In the genomic region with DNA sequence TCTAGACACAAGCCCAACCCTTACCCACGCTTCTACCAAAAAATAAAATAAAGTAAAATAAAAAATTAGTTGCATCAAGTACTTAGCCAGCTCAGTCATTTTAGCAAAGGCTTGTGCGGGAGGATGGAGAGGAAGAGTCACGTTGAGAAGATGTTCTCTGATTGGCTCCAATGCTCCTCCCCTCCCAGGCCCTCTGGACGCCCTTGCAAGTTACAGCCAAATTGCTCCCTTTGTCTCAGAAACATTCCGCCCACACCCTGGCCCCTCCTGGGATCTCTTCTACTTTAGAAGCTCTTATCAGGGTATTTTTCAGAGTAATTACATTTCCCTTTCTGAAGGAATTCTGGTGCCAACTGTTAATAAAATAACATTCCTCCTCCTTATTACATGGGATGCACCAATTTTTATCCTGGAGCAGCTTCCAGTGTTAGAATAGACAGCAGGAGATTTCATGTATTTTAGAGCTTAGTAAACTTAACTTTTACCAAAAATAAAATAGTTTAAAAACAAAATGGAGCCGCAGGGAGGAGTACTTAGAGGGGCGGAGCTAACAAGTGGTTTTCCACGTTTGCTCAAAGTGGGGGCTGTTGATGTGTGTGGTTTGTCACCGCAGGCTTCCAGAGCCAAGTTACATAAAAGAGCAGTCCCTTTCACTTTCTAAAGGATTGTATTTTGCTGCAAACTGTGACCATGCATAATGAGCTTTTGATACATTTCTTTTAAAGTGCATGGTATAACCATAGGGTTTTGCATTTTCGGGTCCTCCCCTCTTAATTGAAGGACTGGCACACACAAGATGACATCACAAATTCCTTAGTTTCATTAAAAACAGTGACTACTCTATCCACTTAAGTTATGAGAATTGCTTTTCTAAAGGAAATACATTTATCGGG, we compare ENCODE assay signal across 8 cellular contexts.
DNase-seq lines count a peak whose midpoint lies in the region; ATAC-seq and TF ChIP-seq lines count a peak whose summit lies in the region.

No MANE protein-coding gene starts in this region.

- intact Hi-C loops in sciatic nerve (cut with DNase I) = no loop called here

- ATAC-seq in GM19463 (IDR thresholded peaks at IDR 0.05; ENCODE audit: unreplicated experiment) (peak; percentile 74), sciatic nerve (peak; percentile 98), GM21528 (IDR thresholded peaks at IDR 0.05; ENCODE audit: low FRiP score, unreplicated experiment) (no peak)

- peak overlapping the region; percentile 39 for H3K4me3 ChIP-seq in fibroblast of the aortic adventitia (ENCODE audit: low read depth, low read length)

- no peak for TF ChIP-seq CTCF in fibroblast of the aortic adventitia (IDR thresholded peaks at IDR 0.05; ENCODE audit: insufficient read depth, low read length)

- POLR2A ChIA-PET in HEK293T (lab: Yijun Ruan, JAX) = interaction anchor here (0.5 kb wide), 1 partner anchor 185 kb away, joined by 3 read pairs; no protein-coding TSS in a partner anchor

- CTCF ChIA-PET in HEK293T (lab: Yijun Ruan, JAX) = interaction anchor here (0.8 kb wide), 1 partner anchor 291 kb away, joined by 3 read pairs; no protein-coding TSS in a partner anchor

- peak; percentile 99 for DNase-seq in NCI-H2107 treated with DMSO at 0.1 percent for 48 hours (lab: John Stamatoyannopoulos, UW; ENCODE audit: unreplicated experiment)
- DNase-seq in activated T-cell treated with anti-CD3 and anti-CD28 coated beads for 24 hours (ENCODE audit: low read depth) = peak; percentile 31
- DNase-seq in fibroblast of the aortic adventitia (ENCODE audit: low read depth) = peak; percentile 90
- peak; percentile 80 for DNase-seq in sciatic nerve (ENCODE audit: low spot score)
- no peak for DNase-seq in HEK293T (ENCODE audit: extremely low spot score)
- DNase-seq in NCI-H526 treated with DMSO at 0.1 percent for 48 hours (lab: John Stamatoyannopoulos, UW) = no peak

TF ChIP-seq in HEK293T, 16 proteins besides CTCF, POLR2A, EP300 and RAD21:
- TF ChIP-seq NFRKB (IDR thresholded peaks at IDR 0.05) (no peak), L3MBTL2 (conservative IDR thresholded peaks at IDR 0.05) (no peak), TARDBP (IDR thresholded peaks at IDR 0.05) (no peak), ZNF384 (IDR thresholded peaks at IDR 0.05) (no peak), PKNOX1 (IDR thresholded peaks at IDR 0.05) (no peak), FOXA1 (IDR thresholded peaks at IDR 0.05) (no peak), FOXM1 (IDR thresholded peaks at IDR 0.05; ENCODE audit: borderline replicate concordance) (no peak), CTBP1 (IDR thresholded peaks at IDR 0.05; ENCODE audit: borderline replicate concordance) (no peak), HDGF (IDR thresholded peaks at IDR 0.05; ENCODE audit: borderline replicate concordance) (no peak), SP1 (IDR thresholded peaks at IDR 0.05) (no peak), ARNT (IDR thresholded peaks at IDR 0.05) (no peak), SUZ12 (IDR thresholded peaks at IDR 0.05) (no peak), LEF1 (IDR thresholded peaks at IDR 0.05; ENCODE audit: borderline replicate concordance) (no peak), ELF4 (IDR thresholded peaks at IDR 0.05) (no peak), FOXK2 (IDR thresholded peaks at IDR 0.05) (no peak), BHLHE40 (IDR thresholded peaks at IDR 0.05; ENCODE audit: borderline replicate concordance) (no peak)

Comparison
In these comparisons a context has a peak if more than half of its experiments do, and no peak if none do; other contexts are left out.
1. DNase-seq: peak in NCI-H2107 treated with DMSO at 0.1 percent for 48 hours (single experiment), activated T-cell treated with anti-CD3 and anti-CD28 coated beads for 24 hours (single experiment), fibroblast of the aortic adventitia (single experiment) and sciatic nerve (single experiment); none in HEK293T (single experiment) and NCI-H526 treated with DMSO at 0.1 percent for 48 hours (single experiment).